Comparison of ENCODE assay signal across 11 cellular contexts in the genomic region with DNA sequence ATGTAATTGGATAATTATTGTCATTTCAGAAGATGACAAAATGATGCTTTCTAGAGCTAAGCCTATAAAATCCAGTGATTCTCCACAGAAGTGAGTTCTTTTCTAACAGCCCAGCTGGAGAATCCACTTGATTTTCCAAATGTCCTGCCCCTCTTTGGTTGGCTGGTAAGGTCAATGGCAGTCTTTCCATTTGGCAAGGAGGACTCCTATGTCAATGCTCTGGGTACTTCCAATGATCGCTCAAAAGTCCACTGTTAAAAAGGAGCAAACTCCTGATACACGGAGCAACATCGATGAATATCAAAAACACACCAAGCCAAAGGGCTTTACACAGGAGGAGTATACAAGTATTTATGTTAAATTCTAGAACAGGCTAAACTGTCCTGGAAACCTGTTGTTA. TPM values are rescaled to one million over a fixed set of nuclear protein-coding genes. Genes with fewer than 3 reads are reported as not detected.
DNase-seq lines count a peak whose midpoint lies in the region; ATAC-seq, FAIRE-seq and TF ChIP-seq lines count a peak whose summit lies in the region.
"Had no signal": no experiment of that assay in that cellular context is flagged by ENCODE, and none has a peak within 500 bp of the region (broad histone marks: within the 10 kb centered on the region; RNA-seq: fewer than 3 reads in every experiment).

No MANE protein-coding gene starts in this region.

- peak overlapping the region; percentile 89 for H3K27ac Mint-ChIP-seq in activated T-cell treated with anti-CD3 and anti-CD28 coated beads, Interleukin-2, amount 50 U/mL, for 24 hours
- H3K27ac Mint-ChIP-seq in astrocyte (ENCODE audit: unreplicated experiment) = no peak overlapping the region

- peaks cover 14% of the 10 kb centered on the region for H3K36me3 ChIP-seq in astrocyte (ENCODE audit: insufficient read depth, low read length)
- peaks cover 34% of the 10 kb centered on the region for H3K36me3 ChIP-seq in lower lobe of right lung
- peaks cover 14 to 39% (median 30%) of the 10 kb centered on the region in 5 donors for H3K36me3 ChIP-seq in subcutaneous abdominal adipose tissue (ENCODE audit: control insufficient read depth in 5 of 5, insufficient read depth in 5 of 5, low read length in 5 of 5)
- H3K36me3 ChIP-seq: ovary had no signal

- H3K9ac ChIP-seq in astrocyte (ENCODE audit: low read length) (peak overlapping the region; percentile 69), subcutaneous abdominal adipose tissue (ENCODE audit: low read length in 5 of 5) (no peak overlapping the region)

- TF ChIP-seq CTCF in astrocyte (IDR thresholded peaks at IDR 0.05; ENCODE audit: insufficient read depth, low read depth, low read length) = no peak
- no peak for TF ChIP-seq CTCF in lower lobe of right lung (IDR thresholded peaks at IDR 0.05)

- no peaks in the 10 kb centered on the region for H3K27me3 ChIP-seq in astrocyte (ENCODE audit: insufficient read depth, low read length)
- H3K27me3 ChIP-seq in lower lobe of right lung (ENCODE audit: low read depth) = no peaks in the 10 kb centered on the region
- H3K27me3 ChIP-seq in subcutaneous abdominal adipose tissue (ENCODE audit: control insufficient read depth in 5 of 5, insufficient read depth in 4 of 5, low read length in 5 of 5) = no peaks in the 10 kb centered on the region
- H3K27me3 ChIP-seq: dorsolateral prefrontal cortex, ovary had no signal

- intact Hi-C loops in lower lobe of right lung (cut with DNase I) = no loop called here

- H3K27ac ChIP-seq in astrocyte (ENCODE audit: low read depth, low read length) (peak overlapping the region; percentile 92), lower lobe of right lung (peak overlapping the region; percentile 70), subcutaneous abdominal adipose tissue (ENCODE audit: low read depth, low read length) (peak overlapping the region; percentile 39)

- no peaks in the 10 kb centered on the region for H4K20me1 ChIP-seq in astrocyte (ENCODE audit: insufficient read depth, low read length)

- DNase-seq in activated T-cell treated with anti-CD3 and anti-CD28 coated beads, Interleukin-2, amount 50 U/mL, for 24 hours = no peak
- DNase-seq in activated T-cell treated with anti-CD3 and anti-CD28 coated beads, Interleukin-2, amount 50 U/mL, for 1 hour = no peak
- no peak for DNase-seq in astrocyte (ENCODE audit: low read depth)
- DNase-seq in lower lobe of right lung = no peak
- DNase-seq in NCI-H1694 (lab: John Stamatoyannopoulos, UW) = no peak
- DNase-seq: GDM1 had no signal

- no peak overlapping the region for H3K4me3 Mint-ChIP-seq in activated T-cell treated with anti-CD3 and anti-CD28 coated beads, Interleukin-2, amount 50 U/mL, for 24 hours
- no peak overlapping the region for H3K4me3 Mint-ChIP-seq in astrocyte (ENCODE audit: unreplicated experiment)

- no peaks in the 10 kb centered on the region for H3K27me3 Mint-ChIP-seq in activated T-cell treated with anti-CD3 and anti-CD28 coated beads, Interleukin-2, amount 50 U/mL, for 24 hours
- H3K27me3 Mint-ChIP-seq in astrocyte (ENCODE audit: low read depth, unreplicated experiment) = no peaks in the 10 kb centered on the region

- H3K4me1 ChIP-seq in astrocyte (ENCODE audit: insufficient read depth, low read length) = peaks cover 43% of the 10 kb centered on the region
- H3K4me1 ChIP-seq in lower lobe of right lung = peaks cover 45% of the 10 kb centered on the region
- H3K4me1 ChIP-seq in subcutaneous abdominal adipose tissue (ENCODE audit: control insufficient read depth in 5 of 5, insufficient read depth in 5 of 5, low read length in 5 of 5) = peaks cover 0 to 28% (median 3%) of the 10 kb centered on the region in 5 donors

- H3K36me3 Mint-ChIP-seq in activated T-cell treated with anti-CD3 and anti-CD28 coated beads, Interleukin-2, amount 50 U/mL, for 24 hours (ENCODE audit: low read depth) = peaks cover 98% of the 10 kb centered on the region
- peaks cover 23% of the 10 kb centered on the region for H3K36me3 Mint-ChIP-seq in astrocyte (ENCODE audit: low read depth, unreplicated experiment)

- H2AFZ ChIP-seq in astrocyte (ENCODE audit: low read depth, low read length) = no peak overlapping the region

- H3K4me2 ChIP-seq in astrocyte (ENCODE audit: low read length) = peak overlapping the region; percentile 67

- no peak overlapping the region for H3K4me3 ChIP-seq in astrocyte (ENCODE audit: insufficient read depth, low read depth, low read length)
- no peak overlapping the region for H3K4me3 ChIP-seq in lower lobe of right lung
- no peak overlapping the region for H3K4me3 ChIP-seq in subcutaneous abdominal adipose tissue (ENCODE audit: low read depth in 1 of 5, low read length in 5 of 5)
- H3K4me3 ChIP-seq: dorsolateral prefrontal cortex, ovary had no signal

- H3K79me2 ChIP-seq in astrocyte (ENCODE audit: insufficient read depth, low read length) = peaks cover 37% of the 10 kb centered on the region

- peaks cover 94% of the 10 kb centered on the region for H3K4me1 Mint-ChIP-seq in activated T-cell treated with anti-CD3 and anti-CD28 coated beads, Interleukin-2, amount 50 U/mL, for 24 hours (ENCODE audit: low read depth)
- peaks cover 21% of the 10 kb centered on the region for H3K4me1 Mint-ChIP-seq in astrocyte (ENCODE audit: low read depth, unreplicated experiment)

- H3K9me3 ChIP-seq in astrocyte (ENCODE audit: insufficient read depth, low read depth, low read length) = no peaks in the 10 kb centered on the region
- no peaks in the 10 kb centered on the region for H3K9me3 ChIP-seq in lower lobe of right lung
- H3K9me3 ChIP-seq in subcutaneous abdominal adipose tissue (ENCODE audit: control insufficient read depth in 5 of 5, low read length in 5 of 5) = no peaks in the 10 kb centered on the region
- H3K9me3 ChIP-seq: ovary had no signal

- FAIRE-seq in astrocyte (lab: Jason Lieb, UNC) = no peak

- H3K9me3 Mint-ChIP-seq in activated T-cell treated with anti-CD3 and anti-CD28 coated beads, Interleukin-2, amount 50 U/mL, for 24 hours = no peaks in the 10 kb centered on the region
- no peaks in the 10 kb centered on the region for H3K9me3 Mint-ChIP-seq in astrocyte (ENCODE audit: unreplicated experiment)

- no peak for ATAC-seq in lower lobe of right lung
- no peak for ATAC-seq in HG03439 (IDR thresholded peaks at IDR 0.05; ENCODE audit: unreplicated experiment)
- ATAC-seq in HG03175 (IDR thresholded peaks at IDR 0.05; ENCODE audit: unreplicated experiment) = no peak

RNA-seq across cellular contexts. Expression of a gene that starts 57.8 kb away (rescaled TPM):
- 38.4 and 39.1 TPM in 2 replicates for total RNA-seq in astrocyte
- 27.1 TPM for total RNA-seq in lower lobe of right lung

Comparison
In these comparisons a context has a peak if more than half of its experiments do, and no peak if none do; other contexts are left out.
1. H3K27ac ChIP-seq: peak in every context shown above with its lines; median percentile 92 in astrocyte; 70 in lower lobe of right lung; 39 in subcutaneous abdominal adipose tissue.